In the genomic region with DNA sequence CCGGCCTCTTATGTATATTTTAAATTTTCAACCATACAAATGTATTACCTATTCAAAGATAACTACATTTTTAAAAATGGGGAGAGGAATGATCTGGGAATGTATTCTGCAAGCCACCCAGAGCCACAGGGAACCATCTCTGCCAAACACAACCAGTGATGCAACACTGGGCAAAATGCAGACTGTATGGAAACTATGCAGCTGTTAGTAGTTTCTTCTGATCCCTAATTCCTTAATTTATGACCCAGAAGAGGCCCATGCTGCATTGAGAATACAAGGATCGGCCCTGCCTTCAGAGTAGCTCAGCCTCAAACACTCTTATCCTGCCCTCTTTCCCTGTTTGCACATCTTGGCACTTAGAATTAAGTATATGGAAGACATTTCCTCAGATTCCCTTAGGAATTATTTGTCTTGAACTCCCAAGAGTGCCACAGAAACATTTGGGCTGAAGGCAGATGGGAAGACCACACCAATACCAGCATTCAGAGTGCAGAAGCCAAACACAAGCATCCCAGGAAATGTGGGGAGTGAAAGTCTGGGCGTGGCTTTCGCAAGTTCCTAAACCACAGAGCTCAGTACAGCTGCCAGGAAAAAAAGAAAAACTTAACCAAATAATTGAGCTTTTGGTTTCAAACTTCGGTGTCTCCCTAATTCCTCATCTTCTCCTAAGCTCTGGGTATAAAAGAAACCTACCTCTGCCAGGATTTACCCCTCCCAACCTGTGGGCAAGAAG, we compare ENCODE assay signal across 8 cellular contexts. TPM values are rescaled to one million over a fixed set of nuclear protein-coding genes. Genes with fewer than 3 reads are reported as not detected.
DNase-seq lines count a peak whose midpoint lies in the region; ATAC-seq and TF ChIP-seq lines count a peak whose summit lies in the region.

No MANE protein-coding gene starts in this region.

- H3K9me3 Mint-ChIP-seq in naive thymus-derived CD4-positive, alpha-beta T cell = peaks cover 0 to 1% (median 0%) of the 10 kb centered on the region in 11 donors

- no peak overlapping the region for H2AFZ ChIP-seq in Loucy (ENCODE audit: low read length)

- H3K36me3 Mint-ChIP-seq in naive thymus-derived CD4-positive, alpha-beta T cell = peaks cover 4 to 34% (median 18%) of the 10 kb centered on the region in 5 donors

- H4K20me1 ChIP-seq in Loucy (ENCODE audit: insufficient read depth, low read length, poor library complexity, severe bottlenecking) = no peaks in the 10 kb centered on the region

- peaks cover 11% of the 10 kb centered on the region for H3K79me2 ChIP-seq in Loucy (ENCODE audit: insufficient read depth, low read length)

- H3K9me2 ChIP-seq in Loucy (replicated peaks; ENCODE audit: low read depth, low read length) = no peaks in the 10 kb centered on the region

- H3K9me3 ChIP-seq in Loucy (ENCODE audit: insufficient read depth, low read depth, low read length) (no peaks in the 10 kb centered on the region), colonic mucosa (no peaks in the 10 kb centered on the region)
- no peaks in the 10 kb centered on the region for H3K9me3 ChIP-seq in naive thymus-derived CD4-positive, alpha-beta T cell (ENCODE audit: control insufficient read depth in 2 of 3, low read length in 3 of 3)

- H3K36me3 ChIP-seq in Loucy (ENCODE audit: insufficient read depth, low read length) = peaks cover 24% of the 10 kb centered on the region; the same call in 1 of the 2 replicates
- no peaks in the 10 kb centered on the region for H3K36me3 ChIP-seq in colonic mucosa
- peaks cover 4 to 52% (median 7%) of the 10 kb centered on the region in 3 experiments for H3K36me3 ChIP-seq in naive thymus-derived CD4-positive, alpha-beta T cell (ENCODE audit: control insufficient read depth in 2 of 3, insufficient read depth in 3 of 3, low read length in 3 of 3)

- H3K27me3 Mint-ChIP-seq in naive thymus-derived CD4-positive, alpha-beta T cell = no peaks in the 10 kb centered on the region

- no peak for ATAC-seq in naive thymus-derived CD4-positive, alpha-beta T cell
- ATAC-seq in HG03571 (IDR thresholded peaks at IDR 0.05; ENCODE audit: unreplicated experiment) = no peak
- ATAC-seq in HG02852 (IDR thresholded peaks at IDR 0.05; ENCODE audit: unreplicated experiment) = no peak

- DNase-seq in AG08396 (ENCODE audit: low spot score) (peak; percentile 52), colonic mucosa (no peak), NCI-H1930 (lab: John Stamatoyannopoulos, UW) (no peak), putamen (ENCODE audit: low spot score) (no peak)
- DNase-seq in naive thymus-derived CD4-positive, alpha-beta T cell = no peak

- peak overlapping the region in 8 of 10 donors; percentile 26 to 68 (median 39) for H3K4me3 Mint-ChIP-seq in naive thymus-derived CD4-positive, alpha-beta T cell

- peaks cover 15% of the 10 kb centered on the region for H3K4me1 ChIP-seq in Loucy (ENCODE audit: insufficient read depth, low read length, poor library complexity, severe bottlenecking)
- H3K4me1 ChIP-seq in colonic mucosa = no peaks in the 10 kb centered on the region
- peaks cover 9 to 15% of the 10 kb centered on the region in 2 donors for H3K4me1 ChIP-seq in naive thymus-derived CD4-positive, alpha-beta T cell (ENCODE audit: control insufficient read depth in 2 of 2, insufficient read depth in 2 of 2, low read length in 2 of 2)

- peak overlapping the region; percentile 17 for H3K9ac ChIP-seq in Loucy (ENCODE audit: low read depth, low read length, poor library complexity, severe bottlenecking)
- H3K9ac ChIP-seq in colonic mucosa (ENCODE audit: low read depth in 2 of 2, low read length in 2 of 2) = peak overlapping the region; percentile 27 to 67

- peak overlapping the region; percentile 17 for H3K4me2 ChIP-seq in Loucy (ENCODE audit: low read depth, low read length, poor library complexity, severe bottlenecking)

- H3K27me3 ChIP-seq in Loucy (ENCODE audit: insufficient read depth, low read length, poor library complexity, severe bottlenecking) (no peaks in the 10 kb centered on the region), colonic mucosa (no peaks in the 10 kb centered on the region)
- no peaks in the 10 kb centered on the region for H3K27me3 ChIP-seq in naive thymus-derived CD4-positive, alpha-beta T cell (ENCODE audit: control insufficient read depth in 2 of 2, insufficient read depth in 2 of 2, low read length in 2 of 2)

- TF ChIP-seq CTCF in Loucy (conservative IDR thresholded peaks at IDR 0.05; ENCODE audit: low read length) (no peak), colonic mucosa (IDR thresholded peaks at IDR 0.05) (no peak)

- peaks cover 27 to 45% (median 33%) of the 10 kb centered on the region in 7 donors for H3K4me1 Mint-ChIP-seq in naive thymus-derived CD4-positive, alpha-beta T cell

- POLR2A ChIA-PET in naive thymus-derived CD4-positive, alpha-beta T cell (lab: Charles Lee) = interaction anchor here (0.6 to 3.4 kb wide), 5 partner anchors 13 to 108 kb away, joined by 3 to 15 read pairs (median 3); a partner anchor contains a TSS

- CTCF ChIA-PET in naive thymus-derived CD4-positive, alpha-beta T cell (lab: Charles Lee) = interaction anchor here (0.6 to 1.5 kb wide), 2 partner anchors 112 to 1055 kb away, joined by 3 to 4 read pairs; no protein-coding TSS in a partner anchor

- peaks cover 7% of the 10 kb centered on the region; the same call in 1 of the 2 replicates for H3F3A ChIP-seq in Loucy (ENCODE audit: low read depth)

- H3K27ac Mint-ChIP-seq in naive thymus-derived CD4-positive, alpha-beta T cell = peak overlapping the region; percentile 13 to 91 (median 79)

- intact Hi-C loops in colonic mucosa (cut with DNase I) = no loop called here
- intact Hi-C loops in naive thymus-derived CD4-positive, alpha-beta T cell (cut with micrococcal nuclease) = loop anchor here in 1 of 2 donors (2.0 kb wide), 1 partner anchor 13 kb away; no protein-coding TSS in a partner anchor

- no peak overlapping the region for H3K4me3 ChIP-seq in Loucy (ENCODE audit: low read length, poor library complexity, severe bottlenecking)
- no peak overlapping the region for H3K4me3 ChIP-seq in colonic mucosa
- no peak overlapping the region for H3K4me3 ChIP-seq in naive thymus-derived CD4-positive, alpha-beta T cell (ENCODE audit: low read length)

- H3K27ac ChIP-seq in colonic mucosa = peak overlapping the region; percentile 53
- peak overlapping the region; percentile 44 for H3K27ac ChIP-seq in naive thymus-derived CD4-positive, alpha-beta T cell (ENCODE audit: low read depth, low read length)

RNA-seq across cellular contexts. Expression of a gene that starts 5.3 kb away (rescaled TPM):
- total RNA-seq in colonic mucosa = 10 to 100 TPM; 19.1 to 20.7 TPM
- total RNA-seq in naive thymus-derived CD4-positive, alpha-beta T cell = 10 to 100 TPM; 16.5 to 33.2 (median 21.5) TPM
- 10 to 100 TPM; 41.1 to 51.5 TPM for polyA plus RNA-seq in naive thymus-derived CD4-positive, alpha-beta T cell

RNA-seq across cellular contexts. Expression of a gene that starts 19.8 kb away (rescaled TPM):
- total RNA-seq in colonic mucosa = 10 to 100 TPM; 55.3 to 94.6 TPM
- total RNA-seq in naive thymus-derived CD4-positive, alpha-beta T cell = 100 to 1,000 TPM in 1 of 5 experiments, 10 to 100 TPM in 4; 32.3 to 100 (median 89.5) TPM
- polyA plus RNA-seq in naive thymus-derived CD4-positive, alpha-beta T cell = 100 to 1,000 TPM; 232 to 325 TPM

RNA-seq across cellular contexts. Expression of a gene that starts 27.5 kb away (rescaled TPM):
- total RNA-seq in colonic mucosa = 10 to 100 TPM; 26.2 to 28.1 TPM
- 1 to 10 TPM in 4 of 5 experiments, under 1 TPM in 1; 0.94 to 3.4 (median 1.4) TPM for total RNA-seq in naive thymus-derived CD4-positive, alpha-beta T cell
- polyA plus RNA-seq in naive thymus-derived CD4-positive, alpha-beta T cell = under 1 TPM; 0.13 to 0.22 TPM

RNA-seq across cellular contexts. Expression of a gene that starts 41.1 kb away (rescaled TPM):
- total RNA-seq in colonic mucosa = 10 to 100 TPM; 31.1 to 32.3 TPM
- total RNA-seq in naive thymus-derived CD4-positive, alpha-beta T cell = 10 to 100 TPM; 11.2 to 35.6 (median 15.7) TPM
- polyA plus RNA-seq in naive thymus-derived CD4-positive, alpha-beta T cell = 10 to 100 TPM; 14.3 to 20.7 TPM

Comparison
In these comparisons a context has a peak if more than half of its experiments do, and no peak if none do; other contexts are left out.
1. RNA of a gene that starts 27.5 kb away (total RNA-seq): 26.2 to 28.1 TPM in colonic mucosa; 0.94 to 3.4 TPM in naive thymus-derived CD4-positive, alpha-beta T cell; every median in the first group is over 4 times any median in the second.